Comparison of ENCODE assay signal across 30 cellular contexts in the genomic region with DNA sequence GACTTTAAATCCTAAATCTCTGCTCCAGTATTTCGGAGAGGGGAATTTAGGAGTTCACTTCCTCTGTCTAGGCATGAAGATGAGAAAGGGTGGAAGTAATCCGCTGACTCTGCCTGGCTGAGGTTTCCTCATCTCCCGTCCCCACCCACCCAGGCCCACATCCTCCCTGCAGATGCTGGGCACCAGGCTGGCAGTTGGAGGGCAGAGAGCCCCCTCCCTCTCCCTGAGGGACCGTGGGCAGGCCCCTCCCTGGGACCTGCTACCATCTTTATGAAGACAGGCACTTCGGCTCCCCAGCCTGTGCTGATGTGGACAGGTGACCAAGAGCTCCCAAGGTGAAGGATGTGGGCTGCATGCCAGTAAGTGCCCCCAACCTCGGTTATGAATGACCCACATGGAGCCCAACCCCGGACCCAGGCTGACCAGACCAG. TPM values are rescaled to one million over a fixed set of nuclear protein-coding genes. Genes with fewer than 3 reads are reported as not detected.
A peak's percentile ranks its signal among the peaks of the same experiment; 100 is the strongest.
DNase-seq lines count a peak whose midpoint lies in the region; ATAC-seq and TF ChIP-seq lines count a peak whose summit lies in the region.
"Had no signal": no experiment of that assay in that cellular context is flagged by ENCODE, and none has a peak within 500 bp of the region (broad histone marks: within the 10 kb centered on the region; RNA-seq: fewer than 3 reads in every experiment).

No MANE protein-coding gene starts in this region.

- ATAC-seq in Right ventricle myocardium inferior (no peak), T-helper 17 cell (no peak), gastrocnemius medialis (no peak)
- ATAC-seq: mucosa of descending colon; stimulated activated naive B cell treated with anti-CD40 and anti-IgM and Interleukin-4, amounts not matched to agents 10 μg/mL and 1 μg/mL and 100 μg/mL, for 72 hours had no signal

- H3K4me1 ChIP-seq in neutrophil (ENCODE audit: control insufficient read depth in 1 of 2, insufficient read depth in 1 of 2, low read depth in 1 of 2, low read length in 1 of 2) = peaks cover 52% of the 10 kb centered on the region in 2 experiments
- H3K4me1 ChIP-seq in gastrocnemius medialis = peaks cover 0 to under 1% of the 10 kb centered on the region in 2 donors
- H3K4me1 ChIP-seq: colonic mucosa, HAP-1 had no signal

- DNase-seq in Right ventricle myocardium inferior (ENCODE audit: missing footprints) (peak; percentile 56), cardiac septum (ENCODE audit: low spot score) (no peak), T-helper 17 cell (no peak), gastrocnemius medialis (no peak), Kasumi-1 (lab: John Stamatoyannopoulos, UW) (no peak)
- DNase-seq in stimulated activated CD4-positive, alpha-beta T cell treated with anti-CD3 and anti-CD28 coated beads, Interleukin-1b, Interleukin-23, amount 100 ng/mL, for 48 hours = no peak
- DNase-seq: colonic mucosa; COR-L47; effector memory CD4-positive, alpha-beta T cell; hypothalamus; mucosa of descending colon; NCI-H1105; NCI-H1930; NCI-H2171 treated with DMSO at 0.1 percent for 48 hours; NCI-H510A; ovary; stimulated activated naive B cell treated with anti-CD40 and anti-IgM and Interleukin-4, amounts not matched to agents 10 μg/mL and 1 μg/mL and 100 μg/mL, for 72 hours had no signal

- in situ Hi-C loops in gastrocnemius medialis (cut with MboI; ENCODE audit: low sequenced_read_pairs in 4 of 4) = loop anchor here in 3 of 4 donors (5.0 to 10.0 kb wide), 3 partner anchors 102 to 112 kb away; a partner anchor contains a TSS

- H3K27ac ChIP-seq in KOPT-K1 (ENCODE audit: low read depth, low read length, poor library complexity, severe bottlenecking) (peak overlapping the region; percentile 88), neutrophil (peak overlapping the region; percentile 55), gastrocnemius medialis (no peak overlapping the region)
- H3K27ac ChIP-seq: ascending aorta, cardiac muscle cell, colonic mucosa, epithelial cell of prostate, ovary had no signal

- no peaks in the 10 kb centered on the region for H3K36me3 ChIP-seq in KOPT-K1 (ENCODE audit: insufficient read depth, low read length)
- H3K36me3 ChIP-seq in neutrophil = peaks cover 6% of the 10 kb centered on the region
- no peaks in the 10 kb centered on the region for H3K36me3 ChIP-seq in gastrocnemius medialis
- H3K36me3 ChIP-seq: cardiac muscle cell, colonic mucosa, ovary had no signal

- no peaks in the 10 kb centered on the region for H3K27me3 Mint-ChIP-seq in T-helper 17 cell
- H3K27me3 Mint-ChIP-seq: activated naive CD8-positive, alpha-beta T cell had no signal

- H3K9me3 ChIP-seq in KOPT-K1 (ENCODE audit: insufficient read depth, low read length, poor library complexity, severe bottlenecking) = no peaks in the 10 kb centered on the region
- H3K9me3 ChIP-seq in T-helper 17 cell (ENCODE audit: control insufficient read depth, low read length, poor library complexity, severe bottlenecking) = no peaks in the 10 kb centered on the region
- H3K9me3 ChIP-seq in neutrophil = no peaks in the 10 kb centered on the region
- no peaks in the 10 kb centered on the region for H3K9me3 ChIP-seq in gastrocnemius medialis
- H3K9me3 ChIP-seq: ascending aorta, colonic mucosa, HAP-1, mucosa of descending colon, ovary had no signal

- H3K36me3 Mint-ChIP-seq in T-helper 17 cell (ENCODE audit: low read depth) = no peaks in the 10 kb centered on the region

- peaks cover 31% of the 10 kb centered on the region for H3K4me1 Mint-ChIP-seq in T-helper 17 cell

- peak overlapping the region; percentile 32 for H3K27ac Mint-ChIP-seq in T-helper 17 cell
- H3K27ac Mint-ChIP-seq: activated naive CD8-positive, alpha-beta T cell; nephron; stimulated activated naive B cell treated with anti-CD40 and anti-IgM and Interleukin-4, amounts not matched to agents 10 μg/mL and 1 μg/mL and 100 μg/mL, for 72 hours had no signal

- no peak for TF ChIP-seq POLR2A in gastrocnemius medialis (IDR thresholded peaks at IDR 0.05)

- no peak for TF ChIP-seq CTCF in neutrophil (IDR thresholded peaks at IDR 0.05)
- no peak for TF ChIP-seq CTCF in gastrocnemius medialis (IDR thresholded peaks at IDR 0.05 in 4 of 5, conservative IDR thresholded peaks at IDR 0.05 in 1 of 5)

- peak overlapping the region; percentile 12 for H3K4me3 Mint-ChIP-seq in T-helper 17 cell
- H3K4me3 Mint-ChIP-seq: activated naive CD8-positive, alpha-beta T cell; nephron; stimulated activated naive B cell treated with anti-CD40 and anti-IgM and Interleukin-4, amounts not matched to agents 10 μg/mL and 1 μg/mL and 100 μg/mL, for 72 hours had no signal

- intact Hi-C loops in Right ventricle myocardium inferior (cut with DNase I) = no loop called here
- intact Hi-C loops in cardiac septum (cut with DNase I) = no loop called here
- intact Hi-C loops in gastrocnemius medialis (cut with DNase I; ENCODE audit: low total_unique reads) = loop anchor here (10.0 kb wide), 1 partner anchor 202 kb away; no protein-coding TSS in a partner anchor

- H3K4me3 ChIP-seq in neutrophil (ENCODE audit: low read depth in 1 of 2, low read length in 1 of 2) (peak overlapping the region in 1 of 2 experiments; percentile 22), gastrocnemius medialis (no peak overlapping the region)
- H3K4me3 ChIP-seq: ascending aorta, cardiac muscle cell, colonic mucosa, HAP-1, mucosa of descending colon, ovary had no signal

- H3K27me3 ChIP-seq in neutrophil (no peaks in the 10 kb centered on the region), gastrocnemius medialis (no peaks in the 10 kb centered on the region)
- H3K27me3 ChIP-seq: ascending aorta, cardiac muscle cell, colonic mucosa, ovary had no signal

RNA-seq across cellular contexts. Expression of a gene that starts 6.7 kb away (rescaled TPM):
- total RNA-seq in Right ventricle myocardium inferior (8.2 TPM), cardiac septum (5.0 TPM), T-helper 17 cell (10 to 100 TPM; 10.6 to 12.4 TPM), gastrocnemius medialis (1 to 10 TPM; 3.5 to 6.5 (median 5.6) TPM)

RNA-seq across cellular contexts. Expression of a gene that starts 16.0 kb away (rescaled TPM):
- total RNA-seq in Right ventricle myocardium inferior (0.19 TPM), cardiac septum (0.32 TPM), T-helper 17 cell (10 to 100 TPM; 29.1 to 35.2 TPM), gastrocnemius medialis (under 1 TPM in 1 of 4 donors, not detected in 3; 0.53 TPM)
- total RNA-seq: ascending aorta, cardiac muscle cell, glomerular endothelial cell, LHCN-M2, lung microvascular endothelial cell, renal cortical epithelial cell had no signal

RNA-seq across cellular contexts. Expression of a gene that starts 36.1 kb away (rescaled TPM):
- total RNA-seq in Right ventricle myocardium inferior (0.27 TPM), cardiac septum (0.78 TPM), T-helper 17 cell (1 to 10 TPM; 1.8 to 5.3 TPM), gastrocnemius medialis (not detected)
- total RNA-seq: ascending aorta, temporal lobe had no signal

RNA-seq across cellular contexts. Expression of a gene that starts 44.1 kb away (rescaled TPM):
- total RNA-seq in Right ventricle myocardium inferior = 7.1 TPM
- 5.7 TPM for total RNA-seq in cardiac septum
- 10 to 100 TPM; 46.9 to 63.1 TPM for total RNA-seq in T-helper 17 cell
- total RNA-seq in gastrocnemius medialis = 1 to 10 TPM; 4.1 to 9.6 (median 6.2) TPM

Comparison
In these comparisons a context has a peak if more than half of its experiments do, and no peak if none do; other contexts are left out.
1. H3K27ac ChIP-seq: peak in KOPT-K1 (single experiment) and neutrophil (single experiment); none in gastrocnemius medialis (0 of 4).
2. RNA of a gene that starts 16.0 kb away (total RNA-seq): 29.1 to 35.2 TPM in T-helper 17 cell; 0.32 TPM in cardiac septum (single experiment), 0.19 TPM in Right ventricle myocardium inferior (single experiment) and 0.53 TPM in gastrocnemius medialis; every median in the first group is over 10 times any median in the second.